In genomic region chr5:139478657-139479423, GRCh38 we compare ENCODE assay signal across 1 cellular context.
TF ChIP-seq lines count a peak whose summit lies in the region.
"Not testable (repeated sequence)": the region's sequence is repeated elsewhere in the genome, so short reads cannot be mapped to it uniquely, and the experiment has no call there.

No MANE protein-coding gene starts in this region.

TF ChIP-seq in K562, 482 proteins besides CTCF, POLR2A, EP300 and RAD21 (continues in another document):
- TF ChIP-seq SMARCC2 (IDR thresholded peaks at IDR 0.05; ENCODE audit: low read depth), result peak; percentile 57; the same call in 1 of the 2 replicates
- peak; percentile 50 for TF ChIP-seq CXXC5 (CRISPR knock-in tag; IDR thresholded peaks at IDR 0.05)
- TF ChIP-seq FOXP1 (CRISPR knock-in tag; IDR thresholded peaks at IDR 0.05), result peak; percentile 79
- TF ChIP-seq ZNF592 (IDR thresholded peaks at IDR 0.05), result peak; percentile 88
- TF ChIP-seq ZNF766 (CRISPR knock-in tag; conservative IDR thresholded peaks at IDR 0.05), result peak; percentile 67; the same call in 1 of the 2 replicates
- peak in 1 of 2 experiments; percentile 56 for TF ChIP-seq AFF1 (IDR thresholded peaks at IDR 0.05; ENCODE audit: low read depth in 1 of 2, partially characterized antibody in 2 of 2)
- TF ChIP-seq NBN (IDR thresholded peaks at IDR 0.05; ENCODE audit: low read depth), result peak; percentile 32; the same call in 1 of the 2 replicates
- TF ChIP-seq ZBTB9 (CRISPR knock-in tag; IDR thresholded peaks at IDR 0.05), result peak; percentile 54; the same call in 1 of the 2 replicates
- TF ChIP-seq KDM4B (IDR thresholded peaks at IDR 0.05; ENCODE audit: borderline replicate concordance in 2 of 2, low read depth in 1 of 2), result 0 out of 4 replicates have a peak, but pooled peaks of 1 of the 2 experiments have one; percentile 51
- peak; percentile 10 for TF ChIP-seq MEIS2 (IDR thresholded peaks at IDR 0.05; ENCODE audit: partially characterized antibody)
- peak; percentile 53 for TF ChIP-seq TBP (optimal IDR thresholded peaks at IDR 0.05; ENCODE audit: low read depth, low read length)
- TF ChIP-seq ZBTB2 (IDR thresholded peaks at IDR 0.05), result 0 out of 2 replicates have a peak, but pooled peaks have one; percentile 45
- TF ChIP-seq MAZ (CRISPR knock-in tag; conservative IDR thresholded peaks at IDR 0.05 in 1 of 2, IDR thresholded peaks at IDR 0.05 in 1 of 2), result peak; percentile 32 to 47; a peak in 3 of 4 replicates
- peak; percentile 72; the same call in 1 of the 2 replicates for TF ChIP-seq ZNF395 (CRISPR knock-in tag; IDR thresholded peaks at IDR 0.05)
- TF ChIP-seq MYC (IDR thresholded peaks at IDR 0.05; ENCODE audit: low read depth, low read length), result 0 out of 2 replicates have a peak, but pooled peaks have one; percentile 27
- not testable (repeated sequence) for TF ChIP-seq MYC (CRISPR knock-in tag; IDR thresholded peaks at IDR 0.05; ENCODE audit: borderline replicate concordance, low read depth); NR2C2 (CRISPR knock-in tag; IDR thresholded peaks at IDR 0.05)
- TF ChIP-seq HBP1 (CRISPR knock-in tag; IDR thresholded peaks at IDR 0.05), result 0 out of 2 replicates have a peak, but pooled peaks have one; percentile 8
- peak; percentile 54 for TF ChIP-seq VEZF1 (CRISPR knock-in tag; IDR thresholded peaks at IDR 0.05)
- TF ChIP-seq DPF2 (IDR thresholded peaks at IDR 0.05), result peak; percentile 59
- peak; percentile 77 for TF ChIP-seq FOXP4 (CRISPR knock-in tag; IDR thresholded peaks at IDR 0.05; ENCODE audit: borderline replicate concordance)
- peak; percentile 74 for TF ChIP-seq SMARCA4 (IDR thresholded peaks at IDR 0.05)
- peak; percentile 14; the same call in 1 of the 2 replicates for TF ChIP-seq HDGF (IDR thresholded peaks at IDR 0.05)
- TF ChIP-seq ELF1 (tag; IDR thresholded peaks at IDR 0.05), result 0 out of 2 replicates have a peak, but pooled peaks have one; percentile 19
- TF ChIP-seq LEF1 (IDR thresholded peaks at IDR 0.05), result 0 out of 2 replicates have a peak, but pooled peaks have one; percentile 50
- TF ChIP-seq NR2C2 (tag; IDR thresholded peaks at IDR 0.05), result 0 out of 2 replicates have a peak, but pooled peaks have one; percentile 43
